ENCODE assay signal across 21 cellular contexts in genomic region chr3:47295322-47295721, GRCh38. TPM values are rescaled to one million over a fixed set of nuclear protein-coding genes. Genes with fewer than 3 reads are reported as not detected.
DNase-seq lines count a peak whose midpoint lies in the region; ATAC-seq and TF ChIP-seq lines count a peak whose summit lies in the region.
"Had no signal": no experiment of that assay in that cellular context is flagged by ENCODE, and none has a peak within 500 bp of the region (broad histone marks: within the 10 kb centered on the region; RNA-seq: fewer than 3 reads in every experiment).

No MANE protein-coding gene starts in this region.

- H3K4me1 Mint-ChIP-seq in CD14-positive monocyte (peaks cover 77% of the 10 kb centered on the region), WTC11 (peaks cover 10% of the 10 kb centered on the region)

- no peak for TF ChIP-seq EP300 in transverse colon (IDR thresholded peaks at IDR 0.05; ENCODE audit: low read depth)

- no peak overlapping the region for H2BK5ac ChIP-seq in trophoblast cell (ENCODE audit: low read depth, low read length, poor library complexity)

- H4K12ac ChIP-seq in trophoblast cell (ENCODE audit: low read depth, low read length), result no peak overlapping the region

- no peak overlapping the region for H4K91ac ChIP-seq in trophoblast cell (ENCODE audit: low read depth, low read length)

- no CpG with 5 or more reads among the region's 2 CpGs for WGBS in trophoblast cell (ENCODE audit: extremely low coverage, insufficient coverage, insufficient read length)
- 89 to 93% methylated on average over 1 to 2 of the region's 2 CpGs for WGBS in transverse colon (ENCODE audit: low coverage in 1 of 2), 2 donors

- peaks cover 42 to 52% of the 10 kb centered on the region in 2 donors for H3K36me3 Mint-ChIP-seq in CD14-positive monocyte
- H3K36me3 Mint-ChIP-seq in WTC11, result peaks cover 5% of the 10 kb centered on the region; the same call in 1 of the 2 replicates

- no peak overlapping the region for H2AFZ ChIP-seq in trophoblast cell (ENCODE audit: insufficient read depth, low read length, poor library complexity)

- H3K27ac ChIP-seq in HEK293 (ENCODE audit: extremely low read depth, low read depth, low read length) (no peak overlapping the region), trophoblast cell (ENCODE audit: low read depth, low read length) (no peak overlapping the region), transverse colon (no peak overlapping the region)
- H3K27ac ChIP-seq: A549 had no signal

- H2BK120ac ChIP-seq in trophoblast cell (ENCODE audit: insufficient read depth, low read length, poor library complexity), result no peak overlapping the region

- no peaks in the 10 kb centered on the region for H3K9me3 ChIP-seq in HEK293 (ENCODE audit: control insufficient read depth, insufficient read depth, low read depth, low read length)
- no peaks in the 10 kb centered on the region for H3K9me3 ChIP-seq in trophoblast cell (ENCODE audit: insufficient read depth, low read depth, low read length)
- no peaks in the 10 kb centered on the region for H3K9me3 ChIP-seq in transverse colon
- H3K9me3 ChIP-seq: A549, Caco-2 had no signal

- ATAC-seq in WTC11 (no peak), omental fat pad (ENCODE audit: low FRiP score) (no peak)
- ATAC-seq: A549; CD8-positive, alpha-beta T cell; HCT116; Panc1 had no signal

- POLR2A ChIA-PET in HEK293 (lab: Yijun Ruan, JAX), result no interaction called here
- POLR2A ChIA-PET in WTC11 (lab: Charles Lee), result no interaction called here

- H3K4ac ChIP-seq in trophoblast cell (ENCODE audit: low read depth, low read length), result no peak overlapping the region

- peak overlapping the region in 4 of 7 donors; percentile 7 to 75 (median 68) for H3K27ac Mint-ChIP-seq in CD14-positive monocyte
- peak overlapping the region; percentile 19 for H3K27ac Mint-ChIP-seq in WTC11
- H3K27ac Mint-ChIP-seq: CD8-positive, alpha-beta T cell had no signal

- CTCF ChIA-PET in HEK293 (lab: Yijun Ruan, JAX), result no interaction called here
- CTCF ChIA-PET in WTC11 (lab: Charles Lee), result interaction anchor here (0.5 kb wide), 1 partner anchor 1213 kb away, joined by 6 read pairs; no protein-coding TSS in a partner anchor

- H3K23ac ChIP-seq in trophoblast cell (ENCODE audit: low read length), result no peak overlapping the region

- H3K36me3 ChIP-seq in HEK293 (ENCODE audit: control insufficient read depth in 2 of 2, insufficient read depth in 1 of 2, low read length in 2 of 2) (peaks cover 0 to 14% of the 10 kb centered on the region in 2 experiments; a peak in 1 of 3 replicates), trophoblast cell (ENCODE audit: control insufficient read depth in 1 of 2, insufficient read depth in 2 of 2, low read length in 2 of 2) (no peaks in the 10 kb centered on the region), transverse colon (no peaks in the 10 kb centered on the region)

- DNase-seq in CD14-positive monocyte (ENCODE audit: low spot score) (no peak), WTC11 (ENCODE audit: low spot score) (no peak), trophoblast cell (no peak), omental fat pad (ENCODE audit: low spot score) (no peak), GM19240 (ENCODE audit: insufficient read length, low spot score) (no peak), transverse colon (no peak), KBM-7 (no peak)
- DNase-seq: AML-193; C1 segment of cervical spinal cord; Caco-2; CD8-positive, alpha-beta T cell; MM.1S; NCI-H1694; NCI-H2029 treated with DMSO at 0.1 percent for 48 hours; NCI-H446 treated with DMSO at 0.1 percent for 48 hours; NCI-H526 treated with DMSO at 0.1 percent for 48 hours; SHP77 treated with DMSO at 0.1 percent for 48 hours had no signal

- H2BK12ac ChIP-seq in trophoblast cell (ENCODE audit: low read length), result no peak overlapping the region

- no peaks in the 10 kb centered on the region for H3K4me1 ChIP-seq in HEK293 (ENCODE audit: control insufficient read depth, insufficient read depth, low read length)
- H3K4me1 ChIP-seq in trophoblast cell (ENCODE audit: control insufficient read depth in 1 of 2, insufficient read depth in 2 of 2, low read length in 2 of 2), result peaks cover 0 to 2% of the 10 kb centered on the region in 2 experiments
- H3K4me1 ChIP-seq in transverse colon, result peaks cover 0 to 11% (median 3%) of the 10 kb centered on the region in 4 donors
- H3K4me1 ChIP-seq: A549, Caco-2 had no signal

- H3K4me3 Mint-ChIP-seq in CD14-positive monocyte (no peak overlapping the region), WTC11 (no peak overlapping the region)

- in situ Hi-C loops in transverse colon (cut with MboI; ENCODE audit: low pct_ligation_motif_present in 1 of 4, low pct_unique_long_range_greater_than_20kb in 1 of 4, low sequenced_read_pairs in 3 of 4), result no loop called here
- in situ Hi-C loops in KBM-7 (cut with MboI; ENCODE audit: low pct_unique_long_range_greater_than_20kb, low sequenced_read_pairs), result no loop called here

- no peak for TF ChIP-seq POLR2A in transverse colon (IDR thresholded peaks at IDR 0.05)

- H3K79me1 ChIP-seq in trophoblast cell (ENCODE audit: low read length), result no peaks in the 10 kb centered on the region

- TF ChIP-seq CTCF in CD14-positive monocyte (IDR thresholded peaks at IDR 0.05) (no peak), HEK293 (tag by site-specific recombination; IDR thresholded peaks at IDR 0.05) (no peak), WTC11 (IDR thresholded peaks at IDR 0.05) (no peak), omental fat pad (IDR thresholded peaks at IDR 0.05) (no peak), transverse colon (IDR thresholded peaks at IDR 0.05) (no peak)

- no peak overlapping the region for H3K9ac ChIP-seq in trophoblast cell (ENCODE audit: low read length)

- intact Hi-C loops in CD14-positive monocyte (cut with micrococcal nuclease), result no loop called here
- intact Hi-C loops in transverse colon (cut with DNase I; ENCODE audit: low total_unique reads), result no loop called here

- H4K8ac ChIP-seq in trophoblast cell (ENCODE audit: low read depth, low read length), result no peak overlapping the region

- H3K4me2 ChIP-seq in trophoblast cell (ENCODE audit: low read length), result no peak overlapping the region
- H3K4me2 ChIP-seq: A549 had no signal

- no peak overlapping the region for H2AK5ac ChIP-seq in trophoblast cell (ENCODE audit: low read length)

- H3K4me3 ChIP-seq in HEK293 (ENCODE audit: low read depth, low read length) (no peak overlapping the region), trophoblast cell (ENCODE audit: low read depth, low read length) (no peak overlapping the region), transverse colon (no peak overlapping the region)
- H3K4me3 ChIP-seq: A549 had no signal

- peaks cover 2% of the 10 kb centered on the region for H3K79me2 ChIP-seq in trophoblast cell (ENCODE audit: control insufficient read depth, insufficient read depth, low read length, poor library complexity)

- H3K9me3 Mint-ChIP-seq in CD14-positive monocyte, result no peaks in the 10 kb centered on the region
- no peaks in the 10 kb centered on the region for H3K9me3 Mint-ChIP-seq in WTC11
- H3K9me3 Mint-ChIP-seq: CD8-positive, alpha-beta T cell had no signal

- no peak overlapping the region for H3K14ac ChIP-seq in trophoblast cell (ENCODE audit: low read length)

- no peaks in the 10 kb centered on the region for H3K27me3 Mint-ChIP-seq in CD14-positive monocyte (ENCODE audit: low read depth in 3 of 3)
- no peaks in the 10 kb centered on the region for H3K27me3 Mint-ChIP-seq in WTC11 (ENCODE audit: low read depth)

- peak overlapping the region; percentile 61 for H3K18ac ChIP-seq in trophoblast cell (ENCODE audit: low read length)

- H3K27me3 ChIP-seq in trophoblast cell (ENCODE audit: insufficient read depth, low read length), result no peaks in the 10 kb centered on the region
- H3K27me3 ChIP-seq in transverse colon, result no peaks in the 10 kb centered on the region

TF ChIP-seq in HEK293, 187 proteins besides CTCF, POLR2A, EP300 and RAD21 (continues in another document):
- TF ChIP-seq ZNF514 (tag by site-specific recombination; IDR thresholded peaks at IDR 0.05) (no peak), SETDB1 (IDR thresholded peaks at IDR 0.05; ENCODE audit: insufficient read length, low read length) (no peak), ZNF19 (tag by site-specific recombination; IDR thresholded peaks at IDR 0.05; ENCODE audit: low read depth) (no peak), ZBTB20 (tag by site-specific recombination; IDR thresholded peaks at IDR 0.05) (0 out of 2 replicates have a peak, but pooled peaks have one; percentile 41)

TF ChIP-seq in WTC11, 78 proteins besides CTCF, POLR2A, EP300 and RAD21:
- no peak for TF ChIP-seq HMGA2 (CRISPR knock-in tag; IDR thresholded peaks at IDR 0.05)
- no peak for TF ChIP-seq SP1 (CRISPR knock-in tag; conservative IDR thresholded peaks at IDR 0.05)
- TF ChIP-seq GTF2I (CRISPR knock-in tag; conservative IDR thresholded peaks at IDR 0.05), result no peak

RNA-seq across cellular contexts. Expression of gene KLHL18, which starts 12.6 kb away (rescaled TPM):
- 10 to 100 TPM; 45.3 to 63.3 TPM for polyA plus RNA-seq in CD14-positive monocyte
- total RNA-seq in WTC11 (2021) (23.4 to 29.5 TPM (median 28.4 TPM) in 3 replicates), omental fat pad (10 to 100 TPM; 13.7 to 30.3 (median 15.4) TPM), transverse colon (10 to 100 TPM; 12.2 to 48.6 (median 14.5) TPM)
- 10.8 and 11.0 TPM in 2 replicates for polyA plus RNA-seq in trophoblast cell (2013)

RNA-seq across cellular contexts. Expression of gene KIF9, which starts 12.7 kb away (rescaled TPM):
- 1 to 10 TPM; 3.8 to 5.1 TPM for polyA plus RNA-seq in CD14-positive monocyte
- total RNA-seq in WTC11 (2021), result 4.4 to 5.8 TPM (median 5.7 TPM) in 3 replicates
- polyA plus RNA-seq in trophoblast cell (2013), result 3.5 and 3.9 TPM in 2 replicates
- 10 to 100 TPM in 2 of 4 donors, 1 to 10 TPM in 2; 2.8 to 16.1 (median 9.4) TPM for total RNA-seq in omental fat pad
- 1 to 10 TPM in 3 of 4 donors, not detected in 1; 3.7 to 9.4 (median 4.9) TPM for total RNA-seq in transverse colon
